ENCODE assay signal across 8 cellular contexts in genomic region chr5:138330813-138331448, GRCh38. TPM values are rescaled to one million over a fixed set of nuclear protein-coding genes. Genes with fewer than 3 reads are reported as not detected.
A peak's percentile ranks its signal among the peaks of the same experiment; 100 is the strongest.
DNase-seq lines count a peak whose midpoint lies in the region; ATAC-seq and TF ChIP-seq lines count a peak whose summit lies in the region.

No MANE protein-coding gene starts in this region.

- CTCF ChIA-PET in Calu3 (lab: Charles Lee), result interaction anchor here (2.2 kb wide), 1 partner anchor 22 kb away, joined by 29 read pairs; the partner anchor contains the start of gene KDM3B

- TF ChIP-seq POLR2A in erythroblast (IDR thresholded peaks at IDR 0.05; ENCODE audit: low read length), result no peak

- no peaks in the 10 kb centered on the region for H3K9me3 ChIP-seq in neutrophil

- H3K4me1 ChIP-seq in neutrophil (ENCODE audit: control insufficient read depth in 1 of 2, insufficient read depth in 1 of 2, low read depth in 1 of 2, low read length in 1 of 2), result peaks cover 19 to 22% of the 10 kb centered on the region in 2 experiments

- H3K27me3 ChIP-seq in neutrophil, result no peaks in the 10 kb centered on the region

- H3K27me3 Mint-ChIP-seq in Calu3 (ENCODE audit: unreplicated experiment), result no peaks in the 10 kb centered on the region
- H3K27me3 Mint-ChIP-seq in effector memory CD8-positive, alpha-beta T cell, result no peaks in the 10 kb centered on the region

- peak overlapping the region; percentile 63 to 74 for H3K4me3 ChIP-seq in neutrophil (ENCODE audit: low read depth in 1 of 2, low read length in 1 of 2)

- H3K9me3 Mint-ChIP-seq in Calu3 (ENCODE audit: low read depth, unreplicated experiment), result no peaks in the 10 kb centered on the region
- no peaks in the 10 kb centered on the region for H3K9me3 Mint-ChIP-seq in effector memory CD8-positive, alpha-beta T cell

- H3K36me3 ChIP-seq in neutrophil, result no peaks in the 10 kb centered on the region

- DNase-seq in Calu3 (no peak), NCI-H69 (lab: John Stamatoyannopoulos, UW) (peak; percentile 66), erythroblast (lab: John Stamatoyannopoulos, UW) (no peak), NCI-H187 treated with DMSO at 0.1 percent for 48 hours (lab: John Stamatoyannopoulos, UW) (no peak)
- no peak for DNase-seq in effector memory CD8-positive, alpha-beta T cell

- TF ChIP-seq CTCF in Calu3 (IDR thresholded peaks at IDR 0.05; ENCODE audit: unreplicated experiment) (no peak), neutrophil (IDR thresholded peaks at IDR 0.05) (no peak)

- peak overlapping the region; percentile 89 for H3K27ac Mint-ChIP-seq in Calu3 (ENCODE audit: unreplicated experiment)
- H3K27ac Mint-ChIP-seq in effector memory CD8-positive, alpha-beta T cell, result peak overlapping the region; percentile 1 to 84

- TSS peak; percentile 70 for BruUV-seq in Calu3 (replicated peaks; lab: Mats Ljungman, UMichigan)

- peaks cover 8% of the 10 kb centered on the region for H3K4me1 Mint-ChIP-seq in Calu3 (ENCODE audit: low read depth, unreplicated experiment)
- H3K4me1 Mint-ChIP-seq in effector memory CD8-positive, alpha-beta T cell (ENCODE audit: low read depth in 2 of 2), result peaks cover 8 to 11% of the 10 kb centered on the region in 2 donors

- peaks cover 27% of the 10 kb centered on the region for H3K36me3 Mint-ChIP-seq in Calu3 (ENCODE audit: insufficient read depth, unreplicated experiment)
- peaks cover 9% of the 10 kb centered on the region for H3K36me3 Mint-ChIP-seq in effector memory CD8-positive, alpha-beta T cell (ENCODE audit: insufficient read depth)

- peak overlapping the region; percentile 68 for H3K27ac ChIP-seq in neutrophil

- ATAC-seq in effector memory CD8-positive, alpha-beta T cell (replicated peaks), result no peak
- ATAC-seq in HG02798 (IDR thresholded peaks at IDR 0.05; ENCODE audit: poor library complexity, unreplicated experiment) (no peak), GM18858 (IDR thresholded peaks at IDR 0.05; ENCODE audit: unreplicated experiment) (no peak)

- intact Hi-C loops in Calu3 (cut with micrococcal nuclease; ENCODE audit: unreplicated experiment), result no loop called here

- peak overlapping the region; percentile 87 for H3K4me3 Mint-ChIP-seq in Calu3 (ENCODE audit: low read depth, unreplicated experiment)
- H3K4me3 Mint-ChIP-seq in effector memory CD8-positive, alpha-beta T cell, result peak overlapping the region; percentile 89 to 91

RNA-seq across cellular contexts. Expression of gene CDC25C, which starts 0.7 kb away (rescaled TPM):
- total RNA-seq in Calu3 (2022), result 14.9 and 15.4 TPM in 2 replicates

RNA-seq across cellular contexts. Expression of gene FAM53C, which starts 7.1 kb away (rescaled TPM):
- total RNA-seq in Calu3 (2022), result 36.1 and 38.5 TPM in 2 replicates

RNA-seq across cellular contexts. Expression of gene KDM3B, which starts 21.6 kb away (rescaled TPM):
- 73.5 and 75.1 TPM in 2 replicates for total RNA-seq in Calu3 (2022)

RNA-seq across cellular contexts. Expression of gene GFRA3, which starts 56.5 kb away (rescaled TPM):
- total RNA-seq in Calu3 (2022), result 0.54 and 0.83 TPM in 2 replicates
